21 cellular contexts compared by ENCODE assay signal in genomic region chr10:104736006-104736405, GRCh38.
DNase-seq lines count a peak whose midpoint lies in the region; ATAC-seq and TF ChIP-seq lines count a peak whose summit lies in the region.
"Had no signal": no experiment of that assay in that cellular context is flagged by ENCODE, and none has a peak within 500 bp of the region (broad histone marks: within the 10 kb centered on the region; RNA-seq: fewer than 3 reads in every experiment).

No MANE protein-coding gene starts in this region.

- no peaks in the 10 kb centered on the region for H3K9me3 Mint-ChIP-seq in activated naive CD4-positive, alpha-beta T cell treated with anti-CD3 and anti-CD28 coated beads for 36 hours
- H3K9me3 Mint-ChIP-seq in HFFc6: peaks cover 13% of the 10 kb centered on the region

- H3K27ac ChIP-seq in SK-N-SH (ENCODE audit: low read depth in 2 of 2, low read length in 1 of 2): no peak overlapping the region; a peak in 1 of 4 replicates
- peak overlapping the region in 2 of 12 donors; percentile 5 to 41 for H3K27ac ChIP-seq in heart left ventricle
- H3K27ac ChIP-seq in lung (ENCODE audit: low read depth in 1 of 2, low read length in 1 of 2): no peak overlapping the region

- DNase-seq in SK-N-SH (peak; percentile 30), heart left ventricle (peak in 1 of 5 donors; percentile 26), lung (ENCODE audit: low spot score) (peak; percentile 28), HFFc6 (no peak)
- DNase-seq in activated naive CD4-positive, alpha-beta T cell treated with anti-CD3 and anti-CD28 coated beads for 36 hours: no peak
- no peak for DNase-seq in stimulated activated CD4-positive, alpha-beta T cell treated with anti-CD3 and anti-CD28 coated beads, Interleukin-4, amount 100 ng/mL, for 4 hours
- DNase-seq: 8988T; BE2C; Calu3; CD4-positive, alpha-beta memory T cell; NCI-H1048; NCI-H1436 treated with DMSO at 0.1 percent for 48 hours; NCI-H2029 treated with DMSO at 0.1 percent for 48 hours; NCI-H510A; NCI-H774; SHP77 had no signal

- H3K36me3 Mint-ChIP-seq in activated naive CD4-positive, alpha-beta T cell treated with anti-CD3 and anti-CD28 coated beads for 36 hours (ENCODE audit: low read depth): no peaks in the 10 kb centered on the region
- 0 out of 2 replicates have a peak, but pooled peaks cover 3% of the 10 kb centered on the region for H3K36me3 Mint-ChIP-seq in HFFc6 (ENCODE audit: low read depth)
- H3K36me3 Mint-ChIP-seq: CD4-positive, alpha-beta memory T cell had no signal

- no peaks in the 10 kb centered on the region for H3K4me1 Mint-ChIP-seq in activated naive CD4-positive, alpha-beta T cell treated with anti-CD3 and anti-CD28 coated beads for 36 hours (ENCODE audit: low read depth)
- H3K4me1 Mint-ChIP-seq in HFFc6 (ENCODE audit: low read depth): no peaks in the 10 kb centered on the region
- H3K4me1 Mint-ChIP-seq: CD4-positive, alpha-beta memory T cell had no signal

- CTCF ChIA-PET in SK-N-SH (lab: Yijun Ruan, JAX): no interaction called here
- CTCF ChIA-PET in activated naive CD4-positive, alpha-beta T cell treated with anti-CD3 and anti-CD28 coated beads for 36 hours (lab: Charles Lee): no interaction called here

- WGBS in SK-N-SH (ENCODE audit: low lambda C conversion rate): 18% methylated on average over 7 of the region's 7 CpGs
- WGBS in heart left ventricle, 4 donors: 16 to 24% (median 23%) methylated on average over 7 of the region's 7 CpGs
- 33 to 54% methylated on average over 7 of the region's 7 CpGs for WGBS in lung, 2 donors

- H3K27me3 Mint-ChIP-seq in activated naive CD4-positive, alpha-beta T cell treated with anti-CD3 and anti-CD28 coated beads for 36 hours (ENCODE audit: low read depth): peaks cover 6% of the 10 kb centered on the region
- no peaks in the 10 kb centered on the region for H3K27me3 Mint-ChIP-seq in HFFc6 (ENCODE audit: insufficient read depth)

- ATAC-seq in SK-N-SH treated with all-trans-retinoic acid at 6 μM for 48 hours (no peak), heart left ventricle (peak in 3 of 4 donors; percentile 10 to 72 (median 54)), lung (ENCODE audit: insufficient read depth, low FRiP score) (no peak)
- ATAC-seq: HCT116, K562, Panc1 had no signal

- H4K20me1 ChIP-seq in SK-N-SH (ENCODE audit: insufficient read depth): no peaks in the 10 kb centered on the region

- H3K4me3 Mint-ChIP-seq in activated naive CD4-positive, alpha-beta T cell treated with anti-CD3 and anti-CD28 coated beads for 36 hours: no peak overlapping the region
- no peak overlapping the region for H3K4me3 Mint-ChIP-seq in HFFc6
- H3K4me3 Mint-ChIP-seq: CD4-positive, alpha-beta memory T cell had no signal

- peaks cover 0 to 14% of the 10 kb centered on the region in 2 experiments; a peak in 2 of 4 replicates for H3K4me1 ChIP-seq in SK-N-SH (ENCODE audit: control insufficient read depth in 1 of 2, insufficient read depth in 2 of 2, low read depth in 1 of 2, low read length in 1 of 2)
- H3K4me1 ChIP-seq in heart left ventricle: peaks cover 0 to 33% (median 0%) of the 10 kb centered on the region in 12 donors
- H3K4me1 ChIP-seq in lung (ENCODE audit: control insufficient read depth in 2 of 2, insufficient read depth in 2 of 2, low read length in 2 of 2): peaks cover 0 to 8% of the 10 kb centered on the region in 2 donors
- no peaks in the 10 kb centered on the region for H3K4me1 ChIP-seq in skeletal muscle satellite cell (ENCODE audit: control insufficient read depth, insufficient read depth, low read length)
- H3K4me1 ChIP-seq: BE2C had no signal

- TF ChIP-seq RAD21 in SK-N-SH (IDR thresholded peaks at IDR 0.05; ENCODE audit: low read length): no peak

- H3K9ac ChIP-seq in SK-N-SH (no peak overlapping the region), skeletal muscle satellite cell (ENCODE audit: low read depth, low read length) (no peak overlapping the region)

- POLR2A ChIA-PET in SK-N-SH (lab: Yijun Ruan, JAX): no interaction called here

- intact Hi-C loops in heart left ventricle (cut with DNase I): no loop called here
- intact Hi-C loops in activated naive CD4-positive, alpha-beta T cell treated with anti-CD3 and anti-CD28 coated beads for 36 hours (cut with micrococcal nuclease): no loop called here

- TF ChIP-seq CTCF in SK-N-SH (IDR thresholded peaks at IDR 0.05) (no peak), heart left ventricle (IDR thresholded peaks at IDR 0.05) (no peak), lung (IDR thresholded peaks at IDR 0.05; ENCODE audit: control extremely low read depth, extremely low read depth) (no peak), HFFc6 (IDR thresholded peaks at IDR 0.05) (no peak)

- H3K27ac Mint-ChIP-seq in activated naive CD4-positive, alpha-beta T cell treated with anti-CD3 and anti-CD28 coated beads for 36 hours: no peak overlapping the region
- H3K27ac Mint-ChIP-seq in HFFc6: no peak overlapping the region

- no peaks in the 10 kb centered on the region for H3K9me3 ChIP-seq in SK-N-SH
- H3K9me3 ChIP-seq in heart left ventricle: no peaks in the 10 kb centered on the region
- H3K9me3 ChIP-seq in lung (ENCODE audit: control insufficient read depth in 2 of 2, insufficient read depth in 1 of 2, low read length in 1 of 2): peaks cover 0 to 3% of the 10 kb centered on the region in 2 donors
- H3K9me3 ChIP-seq in skeletal muscle satellite cell (replicated peaks; ENCODE audit: low read length): no peaks in the 10 kb centered on the region
- H3K9me3 ChIP-seq: BE2C had no signal

- H3K79me2 ChIP-seq in SK-N-SH (ENCODE audit: insufficient read depth): no peaks in the 10 kb centered on the region

- H3K4me3 ChIP-seq in SK-N-SH (ENCODE audit: low read depth in 2 of 2, low read length in 1 of 2): no peak overlapping the region; a peak in 1 of 4 replicates
- no peak overlapping the region for H3K4me3 ChIP-seq in heart left ventricle
- no peak overlapping the region for H3K4me3 ChIP-seq in lung
- no peak overlapping the region for H3K4me3 ChIP-seq in skeletal muscle satellite cell (ENCODE audit: low read length)
- H3K4me3 ChIP-seq: K562 had no signal

- H3F3A ChIP-seq in SK-N-SH (replicated peaks; ENCODE audit: insufficient read depth): no peaks in the 10 kb centered on the region

- no peaks in the 10 kb centered on the region for H3K9me2 ChIP-seq in SK-N-SH

- TF ChIP-seq POLR2A in heart left ventricle (IDR thresholded peaks at IDR 0.05): no peak

- no peak overlapping the region for H3K4me2 ChIP-seq in SK-N-SH
- H3K4me2 ChIP-seq in skeletal muscle satellite cell (ENCODE audit: low read length): peak overlapping the region; percentile 11

- H3K36me3 ChIP-seq in SK-N-SH (replicated peaks in 1 of 2; ENCODE audit: control insufficient read depth in 1 of 2, insufficient read depth in 2 of 2, low read length in 1 of 2) (no peaks in the 10 kb centered on the region), heart left ventricle (no peaks in the 10 kb centered on the region), lung (ENCODE audit: control insufficient read depth in 2 of 2, insufficient read depth in 2 of 2, low read length in 2 of 2) (no peaks in the 10 kb centered on the region), skeletal muscle satellite cell (ENCODE audit: insufficient read depth, low read length) (no peaks in the 10 kb centered on the region)
- H3K36me3 ChIP-seq: BE2C had no signal

- peak in 1 of 2 experiments; percentile 5; a peak in 1 of 4 replicates for TF ChIP-seq EP300 in SK-N-SH (IDR thresholded peaks at IDR 0.05; ENCODE audit: borderline replicate concordance in 1 of 2, low read depth in 1 of 2, low read length in 1 of 2)

- H2AFZ ChIP-seq in SK-N-SH (ENCODE audit: low read depth): no peak overlapping the region

- H3K27me3 ChIP-seq in SK-N-SH (ENCODE audit: insufficient read depth) (no peaks in the 10 kb centered on the region), heart left ventricle (no peaks in the 10 kb centered on the region), lung (ENCODE audit: control insufficient read depth, insufficient read depth) (no peaks in the 10 kb centered on the region), skeletal muscle satellite cell (ENCODE audit: control insufficient read depth, insufficient read depth, low read length) (peaks cover 3% of the 10 kb centered on the region)
- H3K27me3 ChIP-seq: BE2C had no signal

TF ChIP-seq in SK-N-SH, 30 proteins besides CTCF, POLR2A, EP300 and RAD21:
- peak; percentile 82 for TF ChIP-seq RCOR1 (IDR thresholded peaks at IDR 0.05; ENCODE audit: low read length)
- no peak for TF ChIP-seq FOXM1 (IDR thresholded peaks at IDR 0.05; ENCODE audit: low read depth)
- TF ChIP-seq IRF3 (IDR thresholded peaks at IDR 0.05; ENCODE audit: low read depth, low read length): no peak

TF ChIP-seq in SK-N-SH treated with all-trans-retinoic acid at 6 μM for 48 hours, 23 proteins besides CTCF, POLR2A, EP300 and RAD21 (continues in another document):
- no peak for TF ChIP-seq POU6F1 (CRISPR knock-in tag; IDR thresholded peaks at IDR 0.05; ENCODE audit: borderline replicate concordance, low read depth)
- TF ChIP-seq PATZ1 (CRISPR knock-in tag; IDR thresholded peaks at IDR 0.05; ENCODE audit: borderline replicate concordance): no peak
- no peak for TF ChIP-seq TOX (CRISPR knock-in tag; IDR thresholded peaks at IDR 0.05; ENCODE audit: borderline replicate concordance)
- no peak for TF ChIP-seq RARB (CRISPR knock-in tag; IDR thresholded peaks at IDR 0.05)

Comparison
In these comparisons a context has a peak if more than half of its experiments do, and no peak if none do; other contexts are left out.
1. DNase-seq: peak in SK-N-SH (single experiment) and lung (single experiment); none in activated naive CD4-positive, alpha-beta T cell treated with anti-CD3 and anti-CD28 coated beads for 36 hours (single experiment), HFFc6 (single experiment) and stimulated activated CD4-positive, alpha-beta T cell treated with anti-CD3 and anti-CD28 coated beads, Interleukin-4, amount 100 ng/mL, for 4 hours (0 of 2).
2. ATAC-seq: peak in heart left ventricle (3 of 4); none in SK-N-SH treated with all-trans-retinoic acid at 6 μM for 48 hours (single experiment) and lung (single experiment).